Comparison of ENCODE assay signal across 23 cellular contexts in the genomic region with DNA sequence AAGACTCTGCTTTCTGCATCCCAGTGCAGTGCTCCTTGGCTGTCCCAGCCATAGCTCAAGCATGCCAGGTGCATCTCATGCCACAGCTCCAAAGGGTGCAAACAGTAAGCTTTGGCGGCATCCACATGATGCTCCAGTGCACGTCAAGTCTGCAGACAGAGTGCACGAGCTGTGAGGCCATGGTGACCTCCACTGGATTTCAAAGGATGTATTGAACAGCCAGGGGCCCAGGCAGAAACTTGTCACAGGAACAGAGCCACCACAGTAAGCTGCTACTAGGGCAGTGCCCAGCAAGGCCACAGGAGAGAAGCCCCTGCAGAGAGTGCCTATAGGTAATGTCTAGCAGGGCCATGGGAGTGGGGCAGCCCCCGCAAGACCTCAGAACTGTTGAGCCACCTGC.
DNase-seq lines count a peak whose midpoint lies in the region; ATAC-seq and TF ChIP-seq lines count a peak whose summit lies in the region.
"Had no signal": no experiment of that assay in that cellular context is flagged by ENCODE, and none has a peak within 500 bp of the region (broad histone marks: within the 10 kb centered on the region; RNA-seq: fewer than 3 reads in every experiment).

No MANE protein-coding gene starts in this region.

- intact Hi-C loops in mucosa of descending colon (cut with DNase I, micrococcal nuclease) = no loop called here
- intact Hi-C loops in upper lobe of right lung (cut with DNase I) = no loop called here

- peaks cover 30% of the 10 kb centered on the region for H3K9me3 Mint-ChIP-seq in activated T-cell treated with anti-CD3 and anti-CD28 coated beads, Interleukin-2, amount 50 U/mL, for 4 hours

- peak overlapping the region; percentile 16 for H4K91ac ChIP-seq in neuronal stem cell (ENCODE audit: low read depth, low read length, poor library complexity)

- H3K27me3 ChIP-seq in neuronal stem cell (ENCODE audit: control insufficient read depth in 3 of 3, insufficient read depth in 3 of 3, low read depth in 1 of 3, low read length in 3 of 3) = no peaks in the 10 kb centered on the region
- H3K27me3 ChIP-seq in upper lobe of right lung = no peaks in the 10 kb centered on the region
- H3K27me3 ChIP-seq: BLaER1 had no signal

- no peak overlapping the region for H2AFZ ChIP-seq in neuronal stem cell (ENCODE audit: low read length)

- H3K36me3 ChIP-seq in mucosa of descending colon (ENCODE audit: low read depth) (no peaks in the 10 kb centered on the region), neuronal stem cell (replicated peaks in 1 of 2; ENCODE audit: control insufficient read depth in 2 of 2, insufficient read depth in 2 of 2, low read length in 2 of 2) (no peaks in the 10 kb centered on the region), upper lobe of right lung (no peaks in the 10 kb centered on the region)
- H3K36me3 ChIP-seq: BE2C, BLaER1 had no signal

- no peak overlapping the region for H2BK15ac ChIP-seq in neuronal stem cell (ENCODE audit: low read length)

- WGBS in neuronal stem cell (ENCODE audit: extremely low coverage in 2 of 2, insufficient read length in 2 of 2, insufficient replicate concordance in 1 of 2), 2 donors = no CpG with 5 or more reads among the region's 4 CpGs

- H3K27me3 Mint-ChIP-seq in activated T-cell treated with anti-CD3 and anti-CD28 coated beads, Interleukin-2, amount 50 U/mL, for 4 hours (ENCODE audit: low read depth) = no peaks in the 10 kb centered on the region
- H3K27me3 Mint-ChIP-seq: CD4-positive, CD25-positive, alpha-beta regulatory T cell had no signal

- H3K4me3 Mint-ChIP-seq in activated T-cell treated with anti-CD3 and anti-CD28 coated beads, Interleukin-2, amount 50 U/mL, for 4 hours = no peak overlapping the region
- H3K4me3 Mint-ChIP-seq: CD14-positive monocyte; CD4-positive, alpha-beta memory T cell; CD4-positive, CD25-positive, alpha-beta regulatory T cell; CD8-positive, alpha-beta memory T cell had no signal

- H3K9me3 ChIP-seq in mucosa of descending colon (peaks cover 4% of the 10 kb centered on the region), neuronal stem cell (replicated peaks in 1 of 2; ENCODE audit: control insufficient read depth in 2 of 2, insufficient read depth in 1 of 2, low read depth in 1 of 2, low read length in 2 of 2) (peaks cover 9 to 18% of the 10 kb centered on the region in 2 donors), upper lobe of right lung (no peaks in the 10 kb centered on the region)
- H3K9me3 ChIP-seq: BE2C had no signal

- no peaks in the 10 kb centered on the region for H3K79me1 ChIP-seq in neuronal stem cell (ENCODE audit: low read depth, low read length)

- no peak overlapping the region for H4K8ac ChIP-seq in neuronal stem cell (ENCODE audit: low read depth, low read length)

- H3K4me3 ChIP-seq in mucosa of descending colon = no peak overlapping the region
- H3K4me3 ChIP-seq in neuronal stem cell (ENCODE audit: low read length in 2 of 2) = no peak overlapping the region
- no peak overlapping the region for H3K4me3 ChIP-seq in upper lobe of right lung
- H3K4me3 ChIP-seq: BLaER1, GM12878 had no signal

- H3K9ac ChIP-seq in neuronal stem cell (ENCODE audit: low read depth, low read length, poor library complexity) = no peak overlapping the region
- H3K9ac ChIP-seq: BLaER1 had no signal

- H3K4me1 ChIP-seq in mucosa of descending colon (ENCODE audit: low read depth) = peaks cover 9% of the 10 kb centered on the region
- H3K4me1 ChIP-seq in neuronal stem cell (ENCODE audit: control insufficient read depth in 2 of 2, insufficient read depth in 1 of 2, low read depth in 1 of 2, low read length in 2 of 2) = no peaks in the 10 kb centered on the region
- no peaks in the 10 kb centered on the region for H3K4me1 ChIP-seq in upper lobe of right lung
- H3K4me1 ChIP-seq: BE2C, BLaER1 had no signal

- no peaks in the 10 kb centered on the region for H3K4me1 Mint-ChIP-seq in activated T-cell treated with anti-CD3 and anti-CD28 coated beads, Interleukin-2, amount 50 U/mL, for 4 hours (ENCODE audit: low read depth)
- H3K4me1 Mint-ChIP-seq: CD14-positive monocyte; CD4-positive, alpha-beta memory T cell; CD4-positive, CD25-positive, alpha-beta regulatory T cell; CD8-positive, alpha-beta memory T cell had no signal

- no peaks in the 10 kb centered on the region for H3K36me3 Mint-ChIP-seq in activated T-cell treated with anti-CD3 and anti-CD28 coated beads, Interleukin-2, amount 50 U/mL, for 4 hours (ENCODE audit: insufficient read depth)
- H3K36me3 Mint-ChIP-seq: CD14-positive monocyte; CD4-positive, alpha-beta memory T cell; CD4-positive, CD25-positive, alpha-beta regulatory T cell; CD8-positive, alpha-beta memory T cell had no signal

- H3K23ac ChIP-seq in neuronal stem cell (ENCODE audit: low read depth, low read length, poor library complexity) = no peak overlapping the region

- no peak overlapping the region for H3K4ac ChIP-seq in neuronal stem cell (ENCODE audit: low read length)

- no peak overlapping the region for H2BK5ac ChIP-seq in neuronal stem cell (ENCODE audit: low read length)

- peak in 1 of 3 donors; percentile 24 for DNase-seq in mucosa of descending colon
- no peak for DNase-seq in neuronal stem cell (ENCODE audit: low spot score)
- DNase-seq in upper lobe of right lung = peak; percentile 52
- DNase-seq in activated T-cell treated with anti-CD3 and anti-CD28 coated beads, Interleukin-2, amount 50 U/mL, for 4 hours = no peak
- no peak for DNase-seq in NCI-H524 treated with DMSO at 0.1 percent for 48 hours (lab: John Stamatoyannopoulos, UW)
- DNase-seq: 8988T; ACHN; BE2C; C1 segment of cervical spinal cord; CD4-positive, alpha-beta memory T cell; CD4-positive, CD25-positive, alpha-beta regulatory T cell; CD8-positive, alpha-beta memory T cell; COR-L47; DMS 273 treated with DMSO at 0.1 percent for 48 hours; DMS153; DMS53; DMS79; DND-41; EL; GDM1 had no signal

- peak overlapping the region; percentile 75 for H3K18ac ChIP-seq in neuronal stem cell (ENCODE audit: low read length)

- no peak overlapping the region for H3K27ac ChIP-seq in neuronal stem cell (replicated peaks; ENCODE audit: low read length)
- H3K27ac ChIP-seq in upper lobe of right lung = no peak overlapping the region
- H3K27ac ChIP-seq: BLaER1 had no signal

- no peak for TF ChIP-seq CTCF in mucosa of descending colon (IDR thresholded peaks at IDR 0.05)
- no peak for TF ChIP-seq CTCF in upper lobe of right lung (IDR thresholded peaks at IDR 0.05)

- H2BK12ac ChIP-seq in neuronal stem cell (ENCODE audit: low read length) = no peak overlapping the region

- no peak overlapping the region for H2AK5ac ChIP-seq in neuronal stem cell (ENCODE audit: low read depth, low read length)

- H2BK120ac ChIP-seq in neuronal stem cell (ENCODE audit: low read depth, low read length) = no peak overlapping the region

- H3K14ac ChIP-seq in neuronal stem cell (ENCODE audit: low read length) = peak overlapping the region; percentile 86

- no peak overlapping the region for H3K4me2 ChIP-seq in neuronal stem cell (ENCODE audit: insufficient read depth, low read length, poor library complexity, severe bottlenecking)
- H3K4me2 ChIP-seq: BLaER1 had no signal

- peak; percentile 14 for ATAC-seq in mucosa of descending colon
- no peak for ATAC-seq in upper lobe of right lung
- no peak for ATAC-seq in activated T-cell treated with anti-CD3 and anti-CD28 coated beads, Interleukin-2, amount 50 U/mL, for 4 hours
- ATAC-seq: GM12878 had no signal
